ENCODE assay signal across 18 cellular contexts in the genomic region with DNA sequence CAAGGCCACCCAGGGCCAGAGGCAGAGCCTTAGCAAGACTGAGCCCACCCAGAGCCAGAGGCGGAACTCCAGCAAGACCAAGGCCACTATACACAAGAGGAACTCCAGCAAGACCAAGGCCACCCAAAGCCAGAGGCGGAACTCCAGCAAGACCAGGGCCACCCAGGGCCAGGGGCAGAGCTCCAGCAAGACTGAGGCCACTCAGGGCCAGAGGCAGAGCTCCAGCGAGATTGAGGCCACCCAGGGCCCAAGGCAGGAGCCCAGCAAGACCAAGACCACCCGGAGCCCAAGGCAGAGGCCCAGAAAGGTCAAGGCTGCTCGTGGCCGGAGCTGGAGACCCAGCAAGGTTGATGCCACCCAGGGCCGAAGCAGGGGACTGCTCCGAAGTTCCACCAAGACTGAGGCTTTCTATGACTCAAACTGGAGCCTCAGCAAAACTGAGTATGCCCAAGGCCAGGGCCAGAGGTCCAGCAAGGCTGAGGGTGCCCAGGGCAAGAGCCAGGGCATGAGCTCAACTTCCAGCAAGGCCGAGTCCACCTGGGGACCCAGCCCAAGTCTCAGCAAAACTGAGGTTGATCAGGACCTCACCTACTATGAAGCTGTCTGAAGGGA. TPM values are rescaled to one million over a fixed set of nuclear protein-coding genes. Genes with fewer than 3 reads are reported as not detected.
DNase-seq lines count a peak whose midpoint lies in the region; ATAC-seq, FAIRE-seq and TF ChIP-seq lines count a peak whose summit lies in the region.
"Had no signal": no experiment of that assay in that cellular context is flagged by ENCODE, and none has a peak within 500 bp of the region (broad histone marks: within the 10 kb centered on the region; RNA-seq: fewer than 3 reads in every experiment).

No MANE protein-coding gene starts in this region.

- no peak for TF ChIP-seq CTCF in GM23338 (conservative IDR thresholded peaks at IDR 0.05; ENCODE audit: low read depth in 2 of 2)
- no peak for TF ChIP-seq CTCF in RWPE1 (conservative IDR thresholded peaks at IDR 0.05; ENCODE audit: low read depth)
- no peak for TF ChIP-seq CTCF in kidney (IDR thresholded peaks at IDR 0.05; ENCODE audit: borderline replicate concordance, extremely low read depth, insufficient read depth)
- TF ChIP-seq CTCF in testis (IDR thresholded peaks at IDR 0.05) = no peak

- H3K79me2 ChIP-seq in GM23338 (replicated peaks; ENCODE audit: insufficient read depth) = no peaks in the 10 kb centered on the region

- peaks cover 9% of the 10 kb centered on the region; the same call in 1 of the 2 replicates for H3K4me1 ChIP-seq in GM23338 (ENCODE audit: insufficient read depth)
- peaks cover 7 to 10% of the 10 kb centered on the region in 2 donors for H3K4me1 ChIP-seq in kidney (ENCODE audit: control insufficient read depth in 1 of 2, insufficient read depth in 1 of 2, low read depth in 1 of 2, low read length in 2 of 2)
- peaks cover 35% of the 10 kb centered on the region for H3K4me1 ChIP-seq in testis

- H3K4me2 ChIP-seq in GM23338 = no peak overlapping the region

- FAIRE-seq in kidney (lab: Jason Lieb, UNC) = no peak
- FAIRE-seq: A204.1, G401.6, GM12892, GM19239, H54 had no signal

- H3K27me3 ChIP-seq in GM23338 (ENCODE audit: insufficient read depth) (no peaks in the 10 kb centered on the region), testis (no peaks in the 10 kb centered on the region)

- CTCF ChIA-PET in RWPE1 (lab: Yijun Ruan, JAX) = interaction anchor here (0.8 to 1.5 kb wide), 3 partner anchors 141 to 190 kb away, joined by 3 to 5 read pairs (median 4); no protein-coding TSS in a partner anchor

- H3K9me3 Mint-ChIP-seq in GM23338 = no peaks in the 10 kb centered on the region; the same call in 2 of the 3 replicates

- no peak overlapping the region for H2AFZ ChIP-seq in GM23338

- WGBS in testis, 2 donors = 62 to 67% methylated on average over 3 to 9 of the region's 9 CpGs

- H3K27ac ChIP-seq in GM23338 (ENCODE audit: low read depth) (no peak overlapping the region), RWPE1 (peak overlapping the region; percentile 89), kidney (ENCODE audit: low read depth in 2 of 2, low read length in 2 of 2) (no peak overlapping the region), testis (peak overlapping the region in 1 of 2 donors; percentile 7)
- H3K27ac ChIP-seq: C4-2B had no signal

- H3K4me1 Mint-ChIP-seq in GM23338 = peaks cover 11% of the 10 kb centered on the region

- TF ChIP-seq POLR2A in testis (IDR thresholded peaks at IDR 0.05) = no peak

- no peak overlapping the region for H3K4me3 Mint-ChIP-seq in GM23338
- H3K4me3 Mint-ChIP-seq: B cell; CD4-positive, alpha-beta memory T cell had no signal

- H3F3A ChIP-seq in GM23338 (replicated peaks; ENCODE audit: low read depth) = no peaks in the 10 kb centered on the region

- H3K9me3 ChIP-seq in kidney (ENCODE audit: control insufficient read depth in 1 of 2, low read length in 2 of 2) (no peaks in the 10 kb centered on the region), testis (no peaks in the 10 kb centered on the region)

- H3K36me3 ChIP-seq in GM23338 (ENCODE audit: insufficient read depth) (no peaks in the 10 kb centered on the region), kidney (ENCODE audit: control insufficient read depth in 1 of 2, insufficient read depth in 2 of 2, low read length in 2 of 2) (no peaks in the 10 kb centered on the region), testis (ENCODE audit: low read depth, missing control alignments) (no peaks in the 10 kb centered on the region)

- no peak overlapping the region for H3K9ac ChIP-seq in kidney (ENCODE audit: low read length in 2 of 2)

- DNase-seq in GM23338 (ENCODE audit: low spot score) = no peak
- no peak for DNase-seq in RWPE1 (ENCODE audit: low spot score)
- DNase-seq in kidney = peak; percentile 70
- peak; percentile 49 for DNase-seq in testis
- no peak for DNase-seq in activated T-cell treated with anti-CD3 and anti-CD28 coated beads, Interleukin-2, amount 50 U/mL, for 1 hour
- DNase-seq: CD4-positive, alpha-beta memory T cell; DMS79; EL; IMR-90 had no signal

- H3K9me2 ChIP-seq in GM23338 (ENCODE audit: insufficient read depth) = no peaks in the 10 kb centered on the region

- no peaks in the 10 kb centered on the region for H3K36me3 Mint-ChIP-seq in GM23338 (ENCODE audit: low read depth)

- ATAC-seq in GM23338 (no peak), GM19324 (IDR thresholded peaks at IDR 0.05; ENCODE audit: low FRiP score, unreplicated experiment) (no peak), HG03139 (IDR thresholded peaks at IDR 0.05; ENCODE audit: unreplicated experiment) (no peak)

- intact Hi-C loops in kidney (cut with DNase I) = no loop called here
- intact Hi-C loops in testis (cut with DNase I; ENCODE audit: low total_unique reads) = loop anchor here (5.0 to 10.0 kb wide), 2 partner anchors 139 to 144 kb away; a partner anchor contains a TSS

- peaks cover 10% of the 10 kb centered on the region for H3K27me3 Mint-ChIP-seq in GM23338 (ENCODE audit: insufficient read depth, low read depth, poor library complexity)
- H3K27me3 Mint-ChIP-seq: B cell; CD4-positive, alpha-beta memory T cell had no signal

- no peak overlapping the region for H3K4me3 ChIP-seq in GM23338
- no peak overlapping the region for H3K4me3 ChIP-seq in kidney (ENCODE audit: low read length in 2 of 2)
- no peak overlapping the region for H3K4me3 ChIP-seq in testis

- H3K27ac Mint-ChIP-seq in GM23338 = 0 out of 2 replicates have a peak overlapping the region, but pooled peaks have one; percentile 78
- H3K27ac Mint-ChIP-seq: B cell had no signal

- no peaks in the 10 kb centered on the region for H4K20me1 ChIP-seq in GM23338 (replicated peaks; ENCODE audit: insufficient read depth)

- POLR2A ChIA-PET in RWPE1 (lab: Yijun Ruan, JAX; ENCODE audit: low non-redundant PET) = interaction anchor here (0.7 kb wide), 1 partner anchor 16 kb away, joined by 4 read pairs; no protein-coding TSS in a partner anchor

TF ChIP-seq in GM23338, 12 proteins besides CTCF, POLR2A, EP300 and RAD21 (continues in another document):
- TF ChIP-seq EZH2phosphoT487 (IDR thresholded peaks at IDR 0.05; ENCODE audit: unreplicated experiment) = no peak

RNA-seq across cellular contexts. Expression of a gene that starts 4.2 kb away (rescaled TPM):
- 21.1 and 23.5 TPM in 2 replicates for total RNA-seq in GM23338 (2014; rRNA removed; shearing (Covaris generic))
- 14.4 TPM in 2 replicates for polyA plus RNA-seq in GM23338 (2016; fragmentation: Nextera tagmentation; extraction: Ambion mirVana)
- total RNA-seq in kidney = 12.7 TPM
- 14.5 TPM for polyA plus RNA-seq in kidney (ENCODE audit: insufficient read depth, low read depth, low replicate concordance)
- 10 to 100 TPM; 28.7 to 32.0 TPM for total RNA-seq in testis
- polyA plus RNA-seq in testis (ENCODE audit: insufficient read depth, low read depth, low replicate concordance) = 30.4 TPM

RNA-seq across cellular contexts. Expression of a gene that starts 15.0 kb away (rescaled TPM):
- total RNA-seq in GM23338 (2014; rRNA removed; shearing (Covaris generic)) = not detected in 2 replicates
- not detected in 2 replicates for polyA plus RNA-seq in GM23338 (2016; fragmentation: Nextera tagmentation; extraction: Ambion mirVana)
- 0.72 TPM for total RNA-seq in kidney
- 0.32 TPM for polyA plus RNA-seq in kidney (ENCODE audit: insufficient read depth, low read depth, low replicate concordance)
- total RNA-seq in testis = 10 to 100 TPM; 25.0 to 32.7 TPM
- polyA plus RNA-seq in testis (ENCODE audit: insufficient read depth, low read depth, low replicate concordance) = 46.2 TPM
- total RNA-seq: B cell, IMR-90 had no signal

RNA-seq across cellular contexts. Expression of a gene that starts 15.4 kb away (rescaled TPM):
- total RNA-seq in GM23338 (2014; rRNA removed; shearing (Covaris generic)) = 9.5 and 15.1 TPM in 2 replicates
- 18.6 and 18.9 TPM in 2 replicates for polyA plus RNA-seq in GM23338 (2016; fragmentation: Nextera tagmentation; extraction: Ambion mirVana)
- 20.5 TPM for total RNA-seq in kidney
- 41.3 TPM for polyA plus RNA-seq in kidney (ENCODE audit: insufficient read depth, low read depth, low replicate concordance)
- total RNA-seq in testis = 10 to 100 TPM; 19.0 to 24.5 TPM
- 18.2 TPM for polyA plus RNA-seq in testis (ENCODE audit: insufficient read depth, low read depth, low replicate concordance)

RNA-seq across cellular contexts. Expression of a gene that starts 24.1 kb away (rescaled TPM):
- total RNA-seq in GM23338 (2014; rRNA removed; shearing (Covaris generic)) = 0.17 TPM in 1 of 2 replicates, not detected in the other
- polyA plus RNA-seq in GM23338 (2016; fragmentation: Nextera tagmentation; extraction: Ambion mirVana) (0.55 and 0.78 TPM in 2 replicates), kidney (ENCODE audit: insufficient read depth, low read depth, low replicate concordance) (0.41 TPM), testis (ENCODE audit: insufficient read depth, low read depth, low replicate concordance) (30.6 TPM)
- total RNA-seq in kidney (2.9 TPM), testis (10 to 100 TPM; 11.6 to 26.5 TPM)
- total RNA-seq: B cell, IMR-90 had no signal
- polyA plus RNA-seq: IMR-90 had no signal

RNA-seq across cellular contexts. Expression of a gene that starts 47.6 kb away (rescaled TPM):
- total RNA-seq in GM23338 (2014; rRNA removed; shearing (Covaris generic)) = 4.5 and 7.3 TPM in 2 replicates
- 4.2 and 4.4 TPM in 2 replicates for polyA plus RNA-seq in GM23338 (2016; fragmentation: Nextera tagmentation; extraction: Ambion mirVana)
- total RNA-seq in kidney = 27.7 TPM
- polyA plus RNA-seq in kidney (ENCODE audit: insufficient read depth, low read depth, low replicate concordance) = 13.7 TPM
- 1 to 10 TPM; 6.6 to 9.6 TPM for total RNA-seq in testis
- 8.8 TPM for polyA plus RNA-seq in testis (ENCODE audit: insufficient read depth, low read depth, low replicate concordance)

Comparison
In these comparisons a context has a peak if more than half of its experiments do, and no peak if none do; other contexts are left out.
1. DNase-seq: peak in kidney (single experiment) and testis (single experiment); none in GM23338 (single experiment), RWPE1 (single experiment) and activated T-cell treated with anti-CD3 and anti-CD28 coated beads, Interleukin-2, amount 50 U/mL, for 1 hour (single experiment).
2. RNA of a gene that starts 15.0 kb away (total RNA-seq): 25.0 to 32.7 TPM in testis; 0.72 TPM in kidney (single experiment) and not detected in GM23338; every median in the first group is over 10 times any median in the second.